In the genomic region with DNA sequence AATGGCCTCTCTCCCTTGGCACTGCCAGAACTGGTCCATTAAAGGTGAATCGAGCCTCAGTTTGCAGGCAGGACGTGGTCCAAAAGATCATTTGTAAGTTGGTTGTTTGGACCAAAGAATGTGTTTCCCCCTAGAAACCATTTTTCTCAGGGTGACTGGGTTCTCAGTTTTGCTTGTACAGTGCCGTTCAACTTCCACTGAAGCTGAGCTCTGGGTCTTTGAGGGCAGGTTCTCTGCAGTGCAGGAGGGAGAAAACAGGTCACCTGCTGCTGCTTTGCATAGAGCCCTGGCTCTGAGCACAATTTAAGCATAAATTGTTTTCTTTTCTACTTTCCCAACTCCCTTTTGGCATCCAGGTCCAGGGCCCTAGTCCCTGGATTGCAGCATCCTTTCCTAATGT, we compare ENCODE assay signal across 12 cellular contexts. TPM values are rescaled to one million over a fixed set of nuclear protein-coding genes. Genes with fewer than 3 reads are reported as not detected.
DNase-seq lines count a peak whose midpoint lies in the region; ATAC-seq and TF ChIP-seq lines count a peak whose summit lies in the region.
"Had no signal": no experiment of that assay in that cellular context is flagged by ENCODE, and none has a peak within 500 bp of the region (broad histone marks: within the 10 kb centered on the region; RNA-seq: fewer than 3 reads in every experiment).

No MANE protein-coding gene starts in this region.

- peak overlapping the region; percentile 95 for H3K27ac Mint-ChIP-seq in activated T-helper 1 cell treated with anti-CD3 and anti-CD28 coated beads, Interleukin-12 subunit alpha, Interleukin-12 subunit beta, Interleukin-2, Interleukin-4 antibody, amounts not matched to agents 30 ng/mL and 10 ng/mL and 1 ng/mL, durations not matched to agents 14 hours and 24 hours and 36 hours
- peak overlapping the region; percentile 98 to 100 for H3K27ac Mint-ChIP-seq in natural killer cell

- peak overlapping the region; percentile 82 for H3K4me3 Mint-ChIP-seq in activated T-helper 1 cell treated with anti-CD3 and anti-CD28 coated beads, Interleukin-12 subunit alpha, Interleukin-12 subunit beta, Interleukin-2, Interleukin-4 antibody, amounts not matched to agents 30 ng/mL and 10 ng/mL and 1 ng/mL, durations not matched to agents 14 hours and 24 hours and 36 hours
- peak overlapping the region; percentile 90 for H3K4me3 Mint-ChIP-seq in natural killer cell

- no peaks in the 10 kb centered on the region for H4K20me1 ChIP-seq in DOHH2 (ENCODE audit: control insufficient read depth, insufficient read depth, low read depth, low read length)

- H3K36me3 Mint-ChIP-seq in activated T-helper 1 cell treated with anti-CD3 and anti-CD28 coated beads, Interleukin-12 subunit alpha, Interleukin-12 subunit beta, Interleukin-2, Interleukin-4 antibody, amounts not matched to agents 30 ng/mL and 10 ng/mL and 1 ng/mL, durations not matched to agents 14 hours and 24 hours and 36 hours (ENCODE audit: low read depth) = peaks cover 5% of the 10 kb centered on the region
- H3K36me3 Mint-ChIP-seq in natural killer cell = no peaks in the 10 kb centered on the region

- peaks cover 29% of the 10 kb centered on the region for H3K36me3 ChIP-seq in DOHH2 (ENCODE audit: control insufficient read depth, low read length)
- H3K36me3 ChIP-seq: prostate gland had no signal

- no peaks in the 10 kb centered on the region for H3K27me3 Mint-ChIP-seq in activated T-helper 1 cell treated with anti-CD3 and anti-CD28 coated beads, Interleukin-12 subunit alpha, Interleukin-12 subunit beta, Interleukin-2, Interleukin-4 antibody, amounts not matched to agents 30 ng/mL and 10 ng/mL and 1 ng/mL, durations not matched to agents 14 hours and 24 hours and 36 hours (ENCODE audit: insufficient read depth)
- no peaks in the 10 kb centered on the region for H3K27me3 Mint-ChIP-seq in natural killer cell (ENCODE audit: low read depth in 2 of 2)

- no peaks in the 10 kb centered on the region for H3K9me3 ChIP-seq in DOHH2 (ENCODE audit: control insufficient read depth, insufficient read depth, low read length)
- H3K9me3 ChIP-seq: prostate gland had no signal

- H3K9me3 Mint-ChIP-seq in activated T-helper 1 cell treated with anti-CD3 and anti-CD28 coated beads, Interleukin-12 subunit alpha, Interleukin-12 subunit beta, Interleukin-2, Interleukin-4 antibody, amounts not matched to agents 30 ng/mL and 10 ng/mL and 1 ng/mL, durations not matched to agents 14 hours and 24 hours and 36 hours = no peaks in the 10 kb centered on the region
- H3K9me3 Mint-ChIP-seq in natural killer cell = no peaks in the 10 kb centered on the region

- peak overlapping the region; percentile 99 for H3K4me2 ChIP-seq in DOHH2 (ENCODE audit: low read length)

- no peak for DNase-seq in activated T-helper 1 cell treated with anti-CD3 and anti-CD28 coated beads, Interleukin-12 subunit alpha, Interleukin-12 subunit beta, Interleukin-2, Interleukin-4 antibody, amounts not matched to agents 30 ng/mL and 10 ng/mL and 1 ng/mL, durations not matched to agents 14 hours and 24 hours and 36 hours (ENCODE audit: low spot score)
- DNase-seq in natural killer cell (peak; percentile 14), NCI-H146 (lab: John Stamatoyannopoulos, UW) (no peak), NCI-H2081 treated with DMSO at 0.1 percent for 48 hours (lab: John Stamatoyannopoulos, UW) (no peak), SW480 (ENCODE audit: low spot score) (no peak), 8988T (no peak)
- DNase-seq: left colon, NCI-H446 had no signal

- peaks cover 58% of the 10 kb centered on the region for H3K79me2 ChIP-seq in DOHH2 (ENCODE audit: control insufficient read depth, low read length)

- H3F3A ChIP-seq in DOHH2 (ENCODE audit: control insufficient read depth, insufficient read depth) = peaks cover 32% of the 10 kb centered on the region

- peak overlapping the region; percentile 100 for H3K27ac ChIP-seq in DOHH2 (ENCODE audit: low read depth, low read length)
- H3K27ac ChIP-seq: epithelial cell of prostate had no signal

- no peaks in the 10 kb centered on the region for H3K27me3 ChIP-seq in DOHH2 (ENCODE audit: control insufficient read depth, low read length)

- peak; percentile 28 for ATAC-seq in GM21717 (IDR thresholded peaks at IDR 0.05; ENCODE audit: unreplicated experiment)
- no peak for ATAC-seq in natural killer cell
- ATAC-seq: left colon had no signal

- H3K4me1 Mint-ChIP-seq in activated T-helper 1 cell treated with anti-CD3 and anti-CD28 coated beads, Interleukin-12 subunit alpha, Interleukin-12 subunit beta, Interleukin-2, Interleukin-4 antibody, amounts not matched to agents 30 ng/mL and 10 ng/mL and 1 ng/mL, durations not matched to agents 14 hours and 24 hours and 36 hours (ENCODE audit: low read depth) = peaks cover 53% of the 10 kb centered on the region
- H3K4me1 Mint-ChIP-seq in natural killer cell = peaks cover 60 to 66% of the 10 kb centered on the region in 2 donors

- H3K9me2 ChIP-seq in DOHH2 (replicated peaks; ENCODE audit: control insufficient read depth, low read length) = no peaks in the 10 kb centered on the region

- intact Hi-C loops in activated T-helper 1 cell treated with anti-CD3 and anti-CD28 coated beads, Interleukin-12 subunit alpha, Interleukin-12 subunit beta, Interleukin-2, Interleukin-4 antibody, amounts not matched to agents 30 ng/mL and 10 ng/mL and 1 ng/mL, durations not matched to agents 14 hours and 24 hours and 36 hours (cut with micrococcal nuclease) = loop anchor here (1.0 to 2.0 kb wide), 6 partner anchors 8 to 222 kb away; no protein-coding TSS in a partner anchor
- intact Hi-C loops in natural killer cell (cut with micrococcal nuclease) = no loop called here

- TF ChIP-seq CTCF in DOHH2 (IDR thresholded peaks at IDR 0.05; ENCODE audit: low read depth, low read length, poor library complexity, severe bottlenecking) (no peak), natural killer cell (IDR thresholded peaks at IDR 0.05) (no peak)

- peaks cover 90% of the 10 kb centered on the region for H3K4me1 ChIP-seq in DOHH2 (ENCODE audit: control insufficient read depth, low read length)
- H3K4me1 ChIP-seq: prostate gland had no signal

- H3K4me3 ChIP-seq in DOHH2 (ENCODE audit: low read length) = peak overlapping the region; percentile 75
- H3K4me3 ChIP-seq: prostate gland had no signal

RNA-seq across cellular contexts. Expression of gene AMZ2, which starts 8.9 kb away (rescaled TPM):
- total RNA-seq in activated T-helper 1 cell treated with anti-CD3 and anti-CD28 coated beads, Interleukin-12 subunit alpha, Interleukin-12 subunit beta, Interleukin-2, Interleukin-4 antibody, amounts not matched to agents 30 ng/mL and 10 ng/mL and 1 ng/mL, durations not matched to agents 14 hours and 24 hours and 36 hours = 67.3 and 75.7 TPM in 2 replicates
- total RNA-seq in natural killer cell = 100 to 1,000 TPM in 2 of 3 donors, 10 to 100 TPM in 1; 87.0 to 131 (median 107) TPM

RNA-seq across cellular contexts. Expression of gene SLC16A6, which starts 52.0 kb away (rescaled TPM):
- total RNA-seq in activated T-helper 1 cell treated with anti-CD3 and anti-CD28 coated beads, Interleukin-12 subunit alpha, Interleukin-12 subunit beta, Interleukin-2, Interleukin-4 antibody, amounts not matched to agents 30 ng/mL and 10 ng/mL and 1 ng/mL, durations not matched to agents 14 hours and 24 hours and 36 hours = 3.0 and 3.8 TPM in 2 replicates
- 10 to 100 TPM; 16.5 to 20.9 (median 19.4) TPM for total RNA-seq in natural killer cell

RNA-seq across cellular contexts. Expression of gene ARSG, which starts 52.4 kb away (rescaled TPM):
- 5.5 and 6.7 TPM in 2 replicates for total RNA-seq in activated T-helper 1 cell treated with anti-CD3 and anti-CD28 coated beads, Interleukin-12 subunit alpha, Interleukin-12 subunit beta, Interleukin-2, Interleukin-4 antibody, amounts not matched to agents 30 ng/mL and 10 ng/mL and 1 ng/mL, durations not matched to agents 14 hours and 24 hours and 36 hours
- total RNA-seq in natural killer cell = 10 to 100 TPM; 34.8 to 52.3 (median 39.3) TPM
